Comparison of ENCODE assay signal across 8 cellular contexts in the genomic region with DNA sequence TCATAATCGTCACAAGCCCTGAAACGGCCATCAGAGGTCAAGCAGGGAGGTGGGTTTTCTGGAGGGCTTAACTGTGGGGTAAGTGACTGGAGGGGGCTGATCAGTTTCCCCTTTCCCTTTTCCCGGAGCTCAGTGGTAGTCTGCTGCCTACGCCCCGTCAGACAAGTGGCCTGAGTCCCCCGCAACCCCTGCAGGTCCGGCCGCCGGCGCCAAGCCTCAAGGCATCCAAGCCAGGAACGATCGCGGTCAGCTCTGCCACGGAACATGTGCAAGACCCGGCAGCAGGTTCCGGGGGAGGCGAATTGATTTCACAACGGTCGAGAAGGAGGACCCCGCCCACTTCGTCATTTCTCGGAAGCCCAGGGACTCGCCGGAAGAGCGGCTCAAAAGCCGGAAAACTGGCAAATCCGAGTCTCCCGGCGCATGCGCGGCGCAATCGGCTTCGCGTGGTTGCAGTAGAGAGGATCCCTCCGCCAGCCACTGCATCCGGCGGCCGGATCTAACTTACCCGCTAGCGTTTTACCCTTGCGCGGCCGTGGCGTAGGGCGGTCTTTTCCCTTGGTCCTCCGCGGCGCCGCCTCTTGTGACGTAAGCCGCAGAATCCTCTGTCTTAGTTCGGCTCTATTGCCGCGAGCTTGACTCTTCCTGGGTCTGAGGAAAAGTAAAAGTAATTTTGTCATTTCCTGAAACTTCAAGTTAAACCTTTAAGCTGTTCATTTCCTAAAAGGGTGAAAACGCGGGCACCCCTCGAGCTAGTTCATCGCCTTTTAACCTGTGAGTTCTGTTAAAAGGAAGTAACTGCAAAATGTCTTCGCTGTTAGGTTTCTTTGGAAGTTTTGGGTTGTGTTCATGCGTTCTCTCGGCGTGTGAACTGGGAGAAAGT. TPM values are rescaled to one million over a fixed set of nuclear protein-coding genes. Genes with fewer than 3 reads are reported as not detected.
DNase-seq lines count a peak whose midpoint lies in the region; ATAC-seq and TF ChIP-seq lines count a peak whose summit lies in the region.

No MANE protein-coding gene starts in this region.

- peaks cover 3% of the 10 kb centered on the region for H3K36me3 Mint-ChIP-seq in CD4-positive, CD25-positive, alpha-beta regulatory T cell

- no peak for TF ChIP-seq CTCF in left lung (IDR thresholded peaks at IDR 0.05)

- no peaks in the 10 kb centered on the region for H3K27me3 ChIP-seq in CD4-positive, CD25-positive, alpha-beta regulatory T cell (ENCODE audit: control insufficient read depth, insufficient read depth, low read length)
- H3K27me3 ChIP-seq in left lung, result no peaks in the 10 kb centered on the region

- peak overlapping the region; percentile 91 to 96 (median 92) for H3K4me3 Mint-ChIP-seq in CD4-positive, CD25-positive, alpha-beta regulatory T cell

- H3K4me3 ChIP-seq in CD4-positive, CD25-positive, alpha-beta regulatory T cell (ENCODE audit: low read depth, low read length), result peak overlapping the region; percentile 99
- peak overlapping the region; percentile 45 to 55 for H3K4me3 ChIP-seq in left lung

- intact Hi-C loops in left lung (cut with DNase I), result no loop called here

- peaks cover 0 to 3% (median 0%) of the 10 kb centered on the region in 7 donors for H3K9me3 Mint-ChIP-seq in CD4-positive, CD25-positive, alpha-beta regulatory T cell

- peak; percentile 98 to 100 (median 98) for DNase-seq in CD4-positive, CD25-positive, alpha-beta regulatory T cell
- DNase-seq in NCI-H774 (lab: John Stamatoyannopoulos, UW) (peak; percentile 100), dermis blood vessel endothelial cell (peak; percentile 100), left lung (peak; percentile 99)
- DNase-seq in activated CD4-positive, alpha-beta T cell treated with anti-CD3 and anti-CD28 coated beads, Interleukin-2, amount 50 U/mL, for 48 hours, result peak; percentile 98 to 99
- peak; percentile 98 for DNase-seq in stimulated activated CD4-positive, alpha-beta T cell treated with anti-CD3 and anti-CD28 coated beads, Interleukin-2, amount 100 ng/mL, for 4 hours (ENCODE audit: low read depth)

- peaks cover 24% of the 10 kb centered on the region for H3K4me1 ChIP-seq in CD4-positive, CD25-positive, alpha-beta regulatory T cell (ENCODE audit: control insufficient read depth, insufficient read depth, low read length, poor library complexity, severe bottlenecking)
- H3K4me1 ChIP-seq in left lung, result peaks cover 15 to 44% of the 10 kb centered on the region in 2 donors

- H3K27ac ChIP-seq in CD4-positive, CD25-positive, alpha-beta regulatory T cell (ENCODE audit: insufficient read depth, low read length, poor library complexity, severe bottlenecking), result peak overlapping the region; percentile 99
- peak overlapping the region; percentile 98 to 99 for H3K27ac ChIP-seq in left lung

- H3K9me3 ChIP-seq in CD4-positive, CD25-positive, alpha-beta regulatory T cell (ENCODE audit: control insufficient read depth in 2 of 2, low read length in 2 of 2), result no peaks in the 10 kb centered on the region
- peaks cover 0 to 2% of the 10 kb centered on the region in 2 donors for H3K9me3 ChIP-seq in left lung

- no peaks in the 10 kb centered on the region for H3K36me3 ChIP-seq in CD4-positive, CD25-positive, alpha-beta regulatory T cell (ENCODE audit: control insufficient read depth, insufficient read depth, low read length)
- no peaks in the 10 kb centered on the region for H3K36me3 ChIP-seq in left lung

- peak overlapping the region; percentile 98 to 99 (median 99) for H3K27ac Mint-ChIP-seq in CD4-positive, CD25-positive, alpha-beta regulatory T cell

- peaks cover 17 to 45% (median 23%) of the 10 kb centered on the region in 4 donors for H3K4me1 Mint-ChIP-seq in CD4-positive, CD25-positive, alpha-beta regulatory T cell

- peak; percentile 93 to 94 for ATAC-seq in CD4-positive, CD25-positive, alpha-beta regulatory T cell (ENCODE audit: low read depth in 2 of 2)
- ATAC-seq in GM19438 (IDR thresholded peaks at IDR 0.05; ENCODE audit: low read depth, unreplicated experiment), result peak; percentile 95
- ATAC-seq in HG03571 (IDR thresholded peaks at IDR 0.05; ENCODE audit: unreplicated experiment), result peak; percentile 96
- ATAC-seq in left lung, result peak; percentile 96

- peaks cover 23% of the 10 kb centered on the region for H3K27me3 Mint-ChIP-seq in CD4-positive, CD25-positive, alpha-beta regulatory T cell

RNA-seq across cellular contexts. Expression of gene CCNL1, which starts 14.9 kb away (rescaled TPM):
- 1,080 TPM for total RNA-seq in CD4-positive, CD25-positive, alpha-beta regulatory T cell
- 10 to 100 TPM; 48.7 to 71.3 (median 57.9) TPM for polyA plus RNA-seq in CD4-positive, CD25-positive, alpha-beta regulatory T cell
- 87.8 and 195 TPM in 2 replicates for total RNA-seq in dermis blood vessel endothelial cell
- total RNA-seq in left lung, result 100 to 1,000 TPM in 1 of 2 donors, 10 to 100 TPM in 1; 82.6 to 119 TPM

Comparison
In these comparisons a context has a peak if more than half of its experiments do, and no peak if none do; other contexts are left out.
1. Peak in every context shown above with its lines: DNase-seq, ATAC-seq, H3K4me3 ChIP-seq and H3K27ac ChIP-seq.